ENCODE assay signal across 1 cellular context in genomic region chr19:56350416-56351045, GRCh38.
TF ChIP-seq lines count a peak whose summit lies in the region.

No MANE protein-coding gene starts in this region.

TF ChIP-seq in H1, 55 proteins besides CTCF, POLR2A, EP300 and RAD21 (continued from another document):
- TF ChIP-seq HDAC2 (IDR thresholded peaks at IDR 0.05; ENCODE audit: borderline replicate concordance in 1 of 2, low read depth in 2 of 2, low read length in 2 of 2) (peak; percentile 75 to 93; a peak in 2 of 4 replicates), KDM1A (IDR thresholded peaks at IDR 0.05; ENCODE audit: borderline replicate concordance, low read length) (peak; percentile 86), SAP30 (IDR thresholded peaks at IDR 0.05; ENCODE audit: insufficient read depth, insufficient replicate concordance, low read length) (no peak)
